In the genomic region with DNA sequence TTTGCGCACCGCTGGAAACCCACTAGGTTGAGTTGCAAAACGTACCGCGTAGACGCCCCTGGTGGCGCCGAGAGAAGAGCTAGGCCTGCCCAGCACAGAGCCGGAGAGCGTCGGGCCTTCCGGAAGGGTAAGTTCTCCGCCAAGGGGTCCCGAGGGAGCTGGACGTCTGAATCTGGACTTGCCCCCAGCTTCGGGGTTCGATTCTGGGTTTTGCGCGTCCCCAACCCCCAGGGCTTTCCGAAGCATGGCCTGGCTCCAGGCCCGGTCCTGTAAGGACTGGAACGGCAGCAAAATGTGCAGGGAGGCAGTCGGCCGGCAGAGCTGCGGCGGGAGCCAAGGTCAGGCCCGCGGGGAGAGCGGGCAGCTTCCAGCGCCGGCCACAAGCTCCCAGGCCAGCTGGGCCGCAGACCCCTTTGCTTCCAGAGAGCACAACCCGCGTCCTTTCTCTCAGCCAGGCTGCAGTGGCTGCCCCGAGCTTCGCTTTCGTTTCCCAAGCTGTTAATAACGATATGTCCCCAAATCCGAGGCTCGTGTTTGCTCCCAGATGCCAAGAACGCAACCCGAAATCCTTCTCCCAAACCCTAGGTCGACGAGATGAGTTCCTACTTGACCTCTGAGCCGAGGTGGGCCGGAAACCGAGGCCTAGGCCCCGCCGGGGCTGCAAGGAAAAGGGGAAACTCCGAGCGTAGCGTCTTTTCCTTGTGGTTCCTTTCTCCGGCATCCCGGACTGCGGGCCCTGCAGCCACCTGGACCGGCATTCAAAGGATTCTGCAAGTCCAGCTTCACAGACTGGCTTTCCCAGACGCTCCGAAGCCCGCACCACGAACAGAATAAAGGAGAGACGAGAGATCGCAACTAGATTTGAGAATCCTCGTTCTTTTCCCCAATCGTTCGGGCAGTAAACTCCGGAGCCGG, we compare ENCODE assay signal across 10 cellular contexts. TPM values are rescaled to one million over a fixed set of nuclear protein-coding genes. Genes with fewer than 3 reads are reported as not detected.
DNase-seq lines count a peak whose midpoint lies in the region; ATAC-seq, FAIRE-seq and TF ChIP-seq lines count a peak whose summit lies in the region.
"Had no signal": no experiment of that assay in that cellular context is flagged by ENCODE, and none has a peak within 500 bp of the region (broad histone marks: within the 10 kb centered on the region; RNA-seq: fewer than 3 reads in every experiment).

No MANE protein-coding gene starts in this region.

- ATAC-seq in GM23338, result peak; percentile 24
- no peak for ATAC-seq in HG03520 (IDR thresholded peaks at IDR 0.05; ENCODE audit: unreplicated experiment)

- H2AFZ ChIP-seq in GM23338, result peak overlapping the region; percentile 47; the same call in 1 of the 2 replicates
- peak overlapping the region; percentile 63 for H2AFZ ChIP-seq in astrocyte (ENCODE audit: low read depth, low read length)

- H3K9me2 ChIP-seq in GM23338 (ENCODE audit: insufficient read depth), result no peaks in the 10 kb centered on the region

- peaks cover 100% of the 10 kb centered on the region for H3K27me3 ChIP-seq in GM23338 (ENCODE audit: insufficient read depth)
- peaks cover 91% of the 10 kb centered on the region for H3K27me3 ChIP-seq in astrocyte (ENCODE audit: insufficient read depth, low read length)

- FAIRE-seq in astrocyte (lab: Jason Lieb, UNC), result no peak

- H3K27me3 Mint-ChIP-seq in GM23338 (ENCODE audit: insufficient read depth, low read depth, poor library complexity) (peaks cover 100% of the 10 kb centered on the region), astrocyte (ENCODE audit: low read depth, unreplicated experiment) (peaks cover 93% of the 10 kb centered on the region)

- H3K36me3 ChIP-seq in GM23338 (ENCODE audit: insufficient read depth), result no peaks in the 10 kb centered on the region
- H3K36me3 ChIP-seq in astrocyte (ENCODE audit: insufficient read depth, low read length), result no peaks in the 10 kb centered on the region

- H3K4me2 ChIP-seq in GM23338 (peak overlapping the region; percentile 76), astrocyte (ENCODE audit: low read length) (peak overlapping the region; percentile 73)

- H3K27ac ChIP-seq in GM23338 (ENCODE audit: low read depth) (no peak overlapping the region), astrocyte (ENCODE audit: low read depth, low read length) (no peak overlapping the region), skin epidermis (peak overlapping the region in 7 of 21 experiments; percentile 12 to 91 (median 73))

- H3K9me3 ChIP-seq in astrocyte (ENCODE audit: insufficient read depth, low read depth, low read length), result peaks cover 3% of the 10 kb centered on the region

- H3K36me3 Mint-ChIP-seq in GM23338 (ENCODE audit: low read depth), result no peaks in the 10 kb centered on the region
- H3K36me3 Mint-ChIP-seq in astrocyte (ENCODE audit: low read depth, unreplicated experiment), result peaks cover 2% of the 10 kb centered on the region

- no peaks in the 10 kb centered on the region; the same call in 2 of the 3 replicates for H3K9me3 Mint-ChIP-seq in GM23338
- peaks cover 26% of the 10 kb centered on the region for H3K9me3 Mint-ChIP-seq in astrocyte (ENCODE audit: unreplicated experiment)

- H3K4me1 Mint-ChIP-seq in GM23338 (peaks cover 72% of the 10 kb centered on the region), astrocyte (ENCODE audit: low read depth, unreplicated experiment) (no peaks in the 10 kb centered on the region)

- H4K20me1 ChIP-seq in GM23338 (replicated peaks; ENCODE audit: insufficient read depth) (peaks cover 37% of the 10 kb centered on the region), astrocyte (ENCODE audit: insufficient read depth, low read length) (no peaks in the 10 kb centered on the region)

- H3K4me3 ChIP-seq in GM23338 (peak overlapping the region; percentile 44), astrocyte (ENCODE audit: insufficient read depth, low read depth, low read length) (no peak overlapping the region), skin epidermis (peak overlapping the region in 6 of 7 experiments; percentile 1 to 38 (median 20))

- peaks cover 45% of the 10 kb centered on the region for H3F3A ChIP-seq in GM23338 (replicated peaks; ENCODE audit: low read depth)

- no peak overlapping the region for H3K27ac Mint-ChIP-seq in GM23338
- no peak overlapping the region for H3K27ac Mint-ChIP-seq in astrocyte (ENCODE audit: unreplicated experiment)

- H3K4me1 ChIP-seq in GM23338 (ENCODE audit: insufficient read depth) (peaks cover 89% of the 10 kb centered on the region), astrocyte (ENCODE audit: insufficient read depth, low read length) (no peaks in the 10 kb centered on the region)

- DNase-seq in GM23338 (ENCODE audit: low spot score), result peak; percentile 75
- no peak for DNase-seq in astrocyte (ENCODE audit: low read depth)
- peak; percentile 77 for DNase-seq in islet precursor cell
- no peak for DNase-seq in NCI-H1092 (lab: John Stamatoyannopoulos, UW)
- DNase-seq in globus pallidus (ENCODE audit: low spot score), result no peak
- no peak for DNase-seq in cerebellar cortex (ENCODE audit: low spot score)
- DNase-seq: anterior cingulate cortex had no signal

- H3K4me3 Mint-ChIP-seq in GM23338 (peak overlapping the region; percentile 59), astrocyte (ENCODE audit: unreplicated experiment) (no peak overlapping the region)

- no peaks in the 10 kb centered on the region for H3K79me2 ChIP-seq in GM23338 (replicated peaks; ENCODE audit: insufficient read depth)
- no peaks in the 10 kb centered on the region for H3K79me2 ChIP-seq in astrocyte (ENCODE audit: insufficient read depth, low read length)

- no peak for TF ChIP-seq CTCF in GM23338 (conservative IDR thresholded peaks at IDR 0.05; ENCODE audit: low read depth in 2 of 2)
- TF ChIP-seq CTCF in astrocyte (IDR thresholded peaks at IDR 0.05; ENCODE audit: insufficient read depth, low read depth, low read length), result no peak

- no peak overlapping the region for H3K9ac ChIP-seq in astrocyte (ENCODE audit: low read length)

TF ChIP-seq in GM23338, 12 proteins besides CTCF, POLR2A, EP300 and RAD21:
- no peak for TF ChIP-seq STAT1 (IDR thresholded peaks at IDR 0.05; ENCODE audit: unreplicated experiment)
- peak; percentile 93 for TF ChIP-seq EZH2phosphoT487 (IDR thresholded peaks at IDR 0.05; ENCODE audit: unreplicated experiment)
- peak; percentile 82 for TF ChIP-seq EZH2 (IDR thresholded peaks at IDR 0.05; ENCODE audit: low read depth, unreplicated experiment)
TF ChIP-seq in GM23338: peak in this region for 2.

RNA-seq across cellular contexts. Expression of gene TBX5, which starts 3.2 kb away (rescaled TPM):
- 0.21 TPM in 1 of 2 replicates, not detected in the other for total RNA-seq in GM23338 (2014; rRNA removed; shearing (Covaris generic))
- not detected in 2 replicates for polyA plus RNA-seq in GM23338 (2016; fragmentation: Nextera tagmentation; extraction: Ambion mirVana)
- not detected in 2 replicates for total RNA-seq in astrocyte
- total RNA-seq: SK-MEL-5 had no signal

Comparison
In these comparisons a context has a peak if more than half of its experiments do, and no peak if none do; other contexts are left out.
1. DNase-seq: peak in GM23338 (single experiment) and islet precursor cell (single experiment); none in astrocyte (single experiment), NCI-H1092 (single experiment), globus pallidus (single experiment) and cerebellar cortex (single experiment).